In genomic region chr11:94834931-94835330, GRCh38 we compare ENCODE assay signal across 10 cellular contexts.
DNase-seq lines count a peak whose midpoint lies in the region; ATAC-seq and TF ChIP-seq lines count a peak whose summit lies in the region.
"Had no signal": no experiment of that assay in that cellular context is flagged by ENCODE, and none has a peak within 500 bp of the region (broad histone marks: within the 10 kb centered on the region; RNA-seq: fewer than 3 reads in every experiment).

No MANE protein-coding gene starts in this region.

- POLR2A ChIA-PET in HEK293T (lab: Yijun Ruan, JAX) = no interaction called here

- ATAC-seq in GM18505 (IDR thresholded peaks at IDR 0.05; ENCODE audit: unreplicated experiment) = no peak
- ATAC-seq: mucosa of descending colon had no signal

- TF ChIP-seq CTCF in brain microvascular endothelial cell (IDR thresholded peaks at IDR 0.05; ENCODE audit: low read depth, low read length, missing control alignments) = no peak
- no peak for TF ChIP-seq CTCF in hepatocyte (IDR thresholded peaks at IDR 0.05; ENCODE audit: poor library complexity)

- H3K4me3 ChIP-seq in MG63 = no peak overlapping the region
- H3K4me3 ChIP-seq in brain microvascular endothelial cell (ENCODE audit: low read depth, low read length) = no peak overlapping the region
- no peak overlapping the region for H3K4me3 ChIP-seq in hepatocyte
- H3K4me3 ChIP-seq: esophagus squamous epithelium, mucosa of descending colon had no signal

- H3K9me2 ChIP-seq in hepatocyte (replicated peaks; ENCODE audit: insufficient read depth) = no peaks in the 10 kb centered on the region

- H3K36me3 ChIP-seq in MG63 (peaks cover 37% of the 10 kb centered on the region), brain microvascular endothelial cell (replicated peaks) (peaks cover 72% of the 10 kb centered on the region), hepatocyte (replicated peaks; ENCODE audit: insufficient read depth, low read depth) (no peaks in the 10 kb centered on the region)

- no peaks in the 10 kb centered on the region for H3K9me3 ChIP-seq in MG63
- H3K9me3 ChIP-seq in hepatocyte (ENCODE audit: low read depth) = no peaks in the 10 kb centered on the region
- H3K9me3 ChIP-seq: esophagus squamous epithelium, mucosa of descending colon had no signal

- peak; percentile 21 for DNase-seq in MG63
- no peak for DNase-seq in brain microvascular endothelial cell
- no peak for DNase-seq in hepatocyte (ENCODE audit: low spot score)
- DNase-seq in HEK293T (ENCODE audit: extremely low spot score) = no peak
- no peak for DNase-seq in NCI-H2196 (lab: John Stamatoyannopoulos, UW; ENCODE audit: unreplicated experiment)
- DNase-seq: esophagus squamous epithelium, mucosa of descending colon, NCI-H1930 had no signal

- 38% methylated on average over 1 of the region's 1 CpG for WGBS in hepatocyte (ENCODE audit: low lambda C conversion rate, missing lambda C conversion rate)

- no peak overlapping the region for H2AFZ ChIP-seq in hepatocyte

- TF ChIP-seq POLR2A in GM18505 (IDR thresholded peaks at IDR 0.05; ENCODE audit: borderline replicate concordance, extremely low read depth, insufficient read depth, insufficient read length) = no peak

- peaks cover 26% of the 10 kb centered on the region for H3K79me2 ChIP-seq in hepatocyte

- peak overlapping the region; percentile 9 for H3K4me2 ChIP-seq in hepatocyte

- no peaks in the 10 kb centered on the region for H4K20me1 ChIP-seq in hepatocyte (ENCODE audit: insufficient read depth, poor library complexity, severe bottlenecking)

- peaks cover 45% of the 10 kb centered on the region for H3K4me1 ChIP-seq in hepatocyte (ENCODE audit: insufficient read depth)

- in situ Hi-C loops in brain microvascular endothelial cell (cut with HindIII; ENCODE audit: low pct_ligation_motif_present, low sequenced_read_pairs) = no loop called here

- H3K27ac ChIP-seq in brain microvascular endothelial cell (peak overlapping the region; percentile 42), hepatocyte (peak overlapping the region; percentile 70), temporal lobe (ENCODE audit: low read depth, low read length) (peak overlapping the region; percentile 9)

- H3K27me3 ChIP-seq in MG63 (no peaks in the 10 kb centered on the region), brain microvascular endothelial cell (replicated peaks) (no peaks in the 10 kb centered on the region), hepatocyte (no peaks in the 10 kb centered on the region)
- H3K27me3 ChIP-seq: esophagus squamous epithelium had no signal

- CTCF ChIA-PET in HEK293T (lab: Yijun Ruan, JAX) = no interaction called here

TF ChIP-seq in HEK293T, 16 proteins besides CTCF, POLR2A, EP300 and RAD21:
- TF ChIP-seq FOXA1 (IDR thresholded peaks at IDR 0.05) = no peak
- no peak for TF ChIP-seq ARNT (IDR thresholded peaks at IDR 0.05)
- no peak for TF ChIP-seq ELF4 (IDR thresholded peaks at IDR 0.05)
- TF ChIP-seq LEF1 (IDR thresholded peaks at IDR 0.05; ENCODE audit: borderline replicate concordance) = no peak
- no peak for TF ChIP-seq L3MBTL2 (conservative IDR thresholded peaks at IDR 0.05)
- TF ChIP-seq, protein P1, sequence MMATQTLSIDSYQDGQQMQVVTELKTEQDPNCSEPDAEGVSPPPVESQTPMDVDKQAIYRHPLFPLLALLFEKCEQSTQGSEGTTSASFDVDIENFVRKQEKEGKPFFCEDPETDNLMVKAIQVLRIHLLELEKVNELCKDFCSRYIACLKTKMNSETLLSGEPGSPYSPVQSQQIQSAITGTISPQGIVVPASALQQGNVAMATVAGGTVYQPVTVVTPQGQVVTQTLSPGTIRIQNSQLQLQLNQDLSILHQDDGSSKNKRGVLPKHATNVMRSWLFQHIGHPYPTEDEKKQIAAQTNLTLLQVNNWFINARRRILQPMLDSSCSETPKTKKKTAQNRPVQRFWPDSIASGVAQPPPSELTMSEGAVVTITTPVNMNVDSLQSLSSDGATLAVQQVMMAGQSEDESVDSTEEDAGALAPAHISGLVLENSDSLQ (IDR thresholded peaks at IDR 0.05) = no peak
- no peak for TF ChIP-seq FOXK2 (IDR thresholded peaks at IDR 0.05)
- TF ChIP-seq TARDBP (IDR thresholded peaks at IDR 0.05) = no peak
- TF ChIP-seq BHLHE40 (IDR thresholded peaks at IDR 0.05; ENCODE audit: borderline replicate concordance) = no peak
- TF ChIP-seq HDGF (IDR thresholded peaks at IDR 0.05; ENCODE audit: borderline replicate concordance) = no peak
- no peak for TF ChIP-seq ZNF384 (IDR thresholded peaks at IDR 0.05)
- no peak for TF ChIP-seq SP1 (IDR thresholded peaks at IDR 0.05)
- TF ChIP-seq CTBP1 (IDR thresholded peaks at IDR 0.05; ENCODE audit: borderline replicate concordance) = no peak
- no peak for TF ChIP-seq NFRKB (IDR thresholded peaks at IDR 0.05)
- TF ChIP-seq SUZ12 (IDR thresholded peaks at IDR 0.05) = no peak

Comparison
In these comparisons a context has a peak if more than half of its experiments do, and no peak if none do; other contexts are left out.
1. H3K27ac ChIP-seq: peak in every context shown above with its lines; median percentile 70 in hepatocyte; 42 in brain microvascular endothelial cell; 9 in temporal lobe.